9 cellular contexts compared by ENCODE assay signal in genomic region chr3:125120370-125121122, GRCh38.
DNase-seq lines count a peak whose midpoint lies in the region; ATAC-seq and TF ChIP-seq lines count a peak whose summit lies in the region.
"Had no signal": no experiment of that assay in that cellular context is flagged by ENCODE, and none has a peak within 500 bp of the region (broad histone marks: within the 10 kb centered on the region; RNA-seq: fewer than 3 reads in every experiment).

No MANE protein-coding gene starts in this region.

- H3K4me1 Mint-ChIP-seq in naive thymus-derived CD8-positive, alpha-beta T cell, result peaks cover 24 to 57% (median 53%) of the 10 kb centered on the region in 4 donors

- DNase-seq in AG20443 (ENCODE audit: low spot score) (peak; percentile 34), choroid plexus epithelial cell (ENCODE audit: low read depth) (peak; percentile 48), GF-D8 (lab: John Stamatoyannopoulos, UW) (no peak), NCI-H128 (lab: John Stamatoyannopoulos, UW; ENCODE audit: unreplicated experiment) (no peak)
- no peak for DNase-seq in naive thymus-derived CD8-positive, alpha-beta T cell
- DNase-seq in activated naive CD4-positive, alpha-beta T cell treated with anti-CD3 and anti-CD28 coated beads, Interleukin-2, amount 50 U/mL, for 16 hours, result no peak
- DNase-seq: DND-41 had no signal

- H3K36me3 Mint-ChIP-seq in naive thymus-derived CD8-positive, alpha-beta T cell, result peaks cover 0 to 1% (median 0%) of the 10 kb centered on the region in 3 donors

- POLR2A ChIA-PET in naive thymus-derived CD8-positive, alpha-beta T cell (lab: Charles Lee), result no interaction called here

- H3K4me3 ChIP-seq in choroid plexus epithelial cell (ENCODE audit: low read depth, low read length), result no peak overlapping the region

- peak; percentile 33 for ATAC-seq in HG02642 (IDR thresholded peaks at IDR 0.05; ENCODE audit: poor library complexity, unreplicated experiment)
- no peak for ATAC-seq in naive thymus-derived CD8-positive, alpha-beta T cell
- ATAC-seq in HG03442 (IDR thresholded peaks at IDR 0.05; ENCODE audit: unreplicated experiment), result no peak

- no peaks in the 10 kb centered on the region for H3K9me3 Mint-ChIP-seq in naive thymus-derived CD8-positive, alpha-beta T cell

- peak overlapping the region; percentile 29 to 92 (median 70) for H3K27ac Mint-ChIP-seq in naive thymus-derived CD8-positive, alpha-beta T cell

- peak overlapping the region in 8 of 10 donors; percentile 14 to 81 (median 70) for H3K4me3 Mint-ChIP-seq in naive thymus-derived CD8-positive, alpha-beta T cell

- no peaks in the 10 kb centered on the region for H3K27me3 Mint-ChIP-seq in naive thymus-derived CD8-positive, alpha-beta T cell

- no peak for TF ChIP-seq CTCF in choroid plexus epithelial cell (conservative IDR thresholded peaks at IDR 0.05; ENCODE audit: low read depth, low read length)

Comparison
In these comparisons a context has a peak if more than half of its experiments do, and no peak if none do; other contexts are left out.
1. DNase-seq: peak in AG20443 (single experiment) and choroid plexus epithelial cell (single experiment); none in naive thymus-derived CD8-positive, alpha-beta T cell (0 of 10), GF-D8 (single experiment), activated naive CD4-positive, alpha-beta T cell treated with anti-CD3 and anti-CD28 coated beads, Interleukin-2, amount 50 U/mL, for 16 hours (single experiment) and NCI-H128 (single experiment).